In genomic region chr11:102510439-102510838, GRCh38 we compare ENCODE assay signal across 10 cellular contexts. TPM values are rescaled to one million over a fixed set of nuclear protein-coding genes. Genes with fewer than 3 reads are reported as not detected.
"Had no signal": no experiment of that assay in that cellular context is flagged by ENCODE, and none has a peak within 500 bp of the region (broad histone marks: within the 10 kb centered on the region; RNA-seq: fewer than 3 reads in every experiment).

No MANE protein-coding gene starts in this region.

RNA-seq across cellular contexts. Expression of gene MMP7, which starts 20.1 kb away (rescaled TPM):
- total RNA-seq: activated CD4-positive, alpha-beta memory T cell treated with anti-CD3 and anti-CD28 coated beads, Interleukin-2, amount 10 ng/mL, durations not matched to agents 7 days and 5 days; activated CD4-positive, alpha-beta T cell treated with anti-CD3 and anti-CD28 coated beads, Interleukin-2, amount 10 ng/mL, durations not matched to agents 7 days and 5 days; activated naive CD4-positive, alpha-beta T cell treated with anti-CD3 and anti-CD28 coated beads, Interleukin-2, amount 50 U/mL, for 72 hours; activated naive CD8-positive, alpha-beta T cell treated with anti-CD3 and anti-CD28 coated beads, Interleukin-2, amount 10 ng/mL, durations not matched to agents 7 days and 5 days; activated T-cell treated with anti-CD3 and anti-CD28 coated beads, Interleukin-2, amount 50 U/mL, for 72 hours; ascending aorta; cardiac septum; cerebellum; endodermal cell; frontal cortex had no signal
